8 cellular contexts compared by ENCODE assay signal in the genomic region with DNA sequence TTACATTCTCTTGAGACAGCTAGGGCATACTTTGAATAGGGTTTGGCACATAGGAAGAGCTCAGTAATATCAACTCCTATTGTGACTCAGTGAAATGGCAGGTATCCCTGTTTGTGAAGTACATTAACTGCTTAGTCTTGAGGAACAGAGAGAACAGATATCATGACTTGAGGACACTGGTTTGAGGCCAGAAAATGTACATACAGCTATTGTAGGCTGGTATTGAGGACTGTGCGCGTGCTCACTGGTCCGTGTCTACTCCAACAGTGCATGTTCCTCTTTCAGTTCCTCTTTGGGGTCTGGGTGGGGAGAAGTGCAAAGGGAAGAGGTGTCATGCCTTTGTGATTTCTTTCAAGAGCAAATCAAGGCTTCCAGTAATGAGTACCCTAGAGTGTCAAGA. TPM values are rescaled to one million over a fixed set of nuclear protein-coding genes. Genes with fewer than 3 reads are reported as not detected.
DNase-seq lines count a peak whose midpoint lies in the region; ATAC-seq and TF ChIP-seq lines count a peak whose summit lies in the region.

No MANE protein-coding gene starts in this region.

- peaks cover 6% of the 10 kb centered on the region for H3K9me3 ChIP-seq in mucosa of descending colon

- no peak for TF ChIP-seq CTCF in mucosa of descending colon (IDR thresholded peaks at IDR 0.05)

- H3K4me3 ChIP-seq in mucosa of descending colon = no peak overlapping the region

- intact Hi-C loops in mucosa of descending colon (cut with DNase I, micrococcal nuclease) = no loop called here

- ATAC-seq in GM18867 (IDR thresholded peaks at IDR 0.05; ENCODE audit: unreplicated experiment) (peak; percentile 90), HG02870 (IDR thresholded peaks at IDR 0.05; ENCODE audit: unreplicated experiment) (peak; percentile 81), mucosa of descending colon (peak; percentile 86)

- no peaks in the 10 kb centered on the region for H3K4me1 ChIP-seq in mucosa of descending colon (ENCODE audit: low read depth)

- DNase-seq in OCI-M1 (lab: John Stamatoyannopoulos, UW) (peak; percentile 38), mucosa of descending colon (peak in 2 of 3 donors; percentile 41 to 61), DMS 273 (lab: John Stamatoyannopoulos, UW; ENCODE audit: unreplicated experiment) (no peak), foreskin melanocyte (no peak), COR-L47 (lab: John Stamatoyannopoulos, UW) (no peak), NCI-H2081 treated with DMSO at 0.1 percent for 48 hours (lab: John Stamatoyannopoulos, UW) (no peak)

- no peaks in the 10 kb centered on the region for H3K36me3 ChIP-seq in mucosa of descending colon (ENCODE audit: low read depth)

RNA-seq across cellular contexts. Expression of gene TBC1D9, which starts 34.6 kb away (rescaled TPM):
- total RNA-seq in mucosa of descending colon = 10 to 100 TPM in 2 of 3 donors, 1 to 10 TPM in 1; 9.1 to 20.2 (median 11.6) TPM

Comparison
In these comparisons a context has a peak if more than half of its experiments do, and no peak if none do; other contexts are left out.
1. DNase-seq: peak in OCI-M1 (single experiment) and mucosa of descending colon (2 of 3); none in DMS 273 (single experiment), foreskin melanocyte (single experiment), COR-L47 (single experiment) and NCI-H2081 treated with DMSO at 0.1 percent for 48 hours (single experiment).
2. Peak in every context shown above with its lines, with median percentiles within 50 percentile points of each other: ATAC-seq.